In the genomic region with DNA sequence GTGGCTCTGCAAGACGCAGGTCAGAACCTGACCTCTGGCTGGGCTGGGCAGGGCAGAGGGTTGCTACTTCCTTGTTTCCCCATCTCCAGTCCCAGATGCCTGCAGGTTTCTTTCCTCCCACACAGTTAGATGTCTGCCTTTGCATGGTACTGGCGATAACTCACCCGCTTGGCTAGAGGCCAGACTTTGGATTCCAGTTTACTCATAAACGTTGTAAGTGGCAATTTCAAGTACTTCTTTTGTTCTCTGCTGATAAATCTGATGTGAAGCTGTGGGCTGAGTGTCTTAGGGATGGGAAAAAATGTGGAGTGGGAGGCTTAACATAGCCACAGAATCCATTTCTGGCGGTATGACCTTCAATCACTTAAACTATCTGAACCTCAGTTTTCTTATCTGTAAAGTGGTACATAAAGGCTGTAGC, we compare ENCODE assay signal across 1 cellular context.
TF ChIP-seq lines count a peak whose summit lies in the region.

No MANE protein-coding gene starts in this region.

TF ChIP-seq in HEK293, 187 proteins besides CTCF, POLR2A, EP300 and RAD21 (continued from another document and continues in another):
- TF ChIP-seq PRDM2 (tag by site-specific recombination; IDR thresholded peaks at IDR 0.05; ENCODE audit: borderline replicate concordance): no peak
- TF ChIP-seq TSHZ1 (tag by site-specific recombination; IDR thresholded peaks at IDR 0.05; ENCODE audit: borderline replicate concordance): 0 out of 2 replicates have a peak, but pooled peaks have one; percentile 39
- TF ChIP-seq, protein P1, sequence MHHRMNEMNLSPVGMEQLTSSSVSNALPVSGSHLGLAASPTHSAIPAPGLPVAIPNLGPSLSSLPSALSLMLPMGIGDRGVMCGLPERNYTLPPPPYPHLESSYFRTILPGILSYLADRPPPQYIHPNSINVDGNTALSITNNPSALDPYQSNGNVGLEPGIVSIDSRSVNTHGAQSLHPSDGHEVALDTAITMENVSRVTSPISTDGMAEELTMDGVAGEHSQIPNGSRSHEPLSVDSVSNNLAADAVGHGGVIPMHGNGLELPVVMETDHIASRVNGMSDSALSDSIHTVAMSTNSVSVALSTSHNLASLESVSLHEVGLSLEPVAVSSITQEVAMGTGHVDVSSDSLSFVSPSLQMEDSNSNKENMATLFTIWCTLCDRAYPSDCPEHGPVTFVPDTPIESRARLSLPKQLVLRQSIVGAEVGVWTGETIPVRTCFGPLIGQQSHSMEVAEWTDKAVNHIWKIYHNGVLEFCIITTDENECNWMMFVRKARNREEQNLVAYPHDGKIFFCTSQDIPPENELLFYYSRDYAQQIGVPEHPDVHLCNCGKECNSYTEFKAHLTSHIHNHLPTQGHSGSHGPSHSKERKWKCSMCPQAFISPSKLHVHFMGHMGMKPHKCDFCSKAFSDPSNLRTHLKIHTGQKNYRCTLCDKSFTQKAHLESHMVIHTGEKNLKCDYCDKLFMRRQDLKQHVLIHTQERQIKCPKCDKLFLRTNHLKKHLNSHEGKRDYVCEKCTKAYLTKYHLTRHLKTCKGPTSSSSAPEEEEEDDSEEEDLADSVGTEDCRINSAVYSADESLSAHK (tag by site-specific recombination; IDR thresholded peaks at IDR 0.05): peak; percentile 92
- peak; percentile 81 for TF ChIP-seq ZBTB44 (tag by site-specific recombination; IDR thresholded peaks at IDR 0.05)
- peak; percentile 91 for TF ChIP-seq OSR2 (tag by site-specific recombination; IDR thresholded peaks at IDR 0.05)
- TF ChIP-seq GLIS2 (tag by site-specific recombination; IDR thresholded peaks at IDR 0.05): no peak
- TF ChIP-seq ZNF624 (tag by site-specific recombination; IDR thresholded peaks at IDR 0.05): no peak
- TF ChIP-seq ZNF366 (tag by site-specific recombination; conservative IDR thresholded peaks at IDR 0.05): peak; percentile 48
- TF ChIP-seq HOXD13 (CRISPR knock-in tag; IDR thresholded peaks at IDR 0.05; ENCODE audit: borderline replicate concordance): peak; percentile 77; the same call in 1 of the 2 replicates
- TF ChIP-seq ZFP69B (tag by site-specific recombination; IDR thresholded peaks at IDR 0.05): no peak
- no peak for TF ChIP-seq ZNF658 (tag by site-specific recombination; IDR thresholded peaks at IDR 0.05)
- peak; percentile 79 for TF ChIP-seq GFI1B (tag by site-specific recombination; IDR thresholded peaks at IDR 0.05)
- TF ChIP-seq, protein P2, sequence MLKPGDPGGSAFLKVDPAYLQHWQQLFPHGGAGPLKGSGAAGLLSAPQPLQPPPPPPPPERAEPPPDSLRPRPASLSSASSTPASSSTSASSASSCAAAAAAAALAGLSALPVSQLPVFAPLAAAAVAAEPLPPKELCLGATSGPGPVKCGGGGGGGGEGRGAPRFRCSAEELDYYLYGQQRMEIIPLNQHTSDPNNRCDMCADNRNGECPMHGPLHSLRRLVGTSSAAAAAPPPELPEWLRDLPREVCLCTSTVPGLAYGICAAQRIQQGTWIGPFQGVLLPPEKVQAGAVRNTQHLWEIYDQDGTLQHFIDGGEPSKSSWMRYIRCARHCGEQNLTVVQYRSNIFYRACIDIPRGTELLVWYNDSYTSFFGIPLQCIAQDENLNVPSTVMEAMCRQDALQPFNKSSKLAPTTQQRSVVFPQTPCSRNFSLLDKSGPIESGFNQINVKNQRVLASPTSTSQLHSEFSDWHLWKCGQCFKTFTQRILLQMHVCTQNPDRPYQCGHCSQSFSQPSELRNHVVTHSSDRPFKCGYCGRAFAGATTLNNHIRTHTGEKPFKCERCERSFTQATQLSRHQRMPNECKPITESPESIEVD (tag by site-specific recombination; IDR thresholded peaks at IDR 0.05): peak; percentile 95
- TF ChIP-seq WT1 (tag by site-specific recombination; IDR thresholded peaks at IDR 0.05): peak; percentile 94
- TF ChIP-seq ZNF112 (tag by site-specific recombination; IDR thresholded peaks at IDR 0.05): no peak
- TF ChIP-seq TRIM28 (IDR thresholded peaks at IDR 0.05; ENCODE audit: borderline replicate concordance, low read length): no peak
- TF ChIP-seq ZNF530 (tag by site-specific recombination; IDR thresholded peaks at IDR 0.05; ENCODE audit: low read depth): no peak
- peak; percentile 75 for TF ChIP-seq IKZF3 (tag by site-specific recombination; IDR thresholded peaks at IDR 0.05)
- no peak for TF ChIP-seq ZNF76 (tag by site-specific recombination; IDR thresholded peaks at IDR 0.05; ENCODE audit: borderline replicate concordance, low read depth)
- peak; percentile 97 for TF ChIP-seq ZFHX2 (tag by site-specific recombination; conservative IDR thresholded peaks at IDR 0.05)
- no peak for TF ChIP-seq ZNF23 (tag by site-specific recombination; IDR thresholded peaks at IDR 0.05; ENCODE audit: borderline replicate concordance)
- no peak for TF ChIP-seq ZNF174 (tag by site-specific recombination; IDR thresholded peaks at IDR 0.05)
- no peak for TF ChIP-seq ZNF2 (tag by site-specific recombination; IDR thresholded peaks at IDR 0.05)
- TF ChIP-seq ZNF558 (tag by site-specific recombination; IDR thresholded peaks at IDR 0.05): no peak
- 0 out of 2 replicates have a peak, but pooled peaks have one; percentile 11 for TF ChIP-seq ZNF513 (tag by site-specific recombination; IDR thresholded peaks at IDR 0.05)
- no peak for TF ChIP-seq ZFP3 (tag by site-specific recombination; IDR thresholded peaks at IDR 0.05; ENCODE audit: low read depth)
- TF ChIP-seq ZNF311 (tag by site-specific recombination; IDR thresholded peaks at IDR 0.05; ENCODE audit: borderline replicate concordance): no peak
- TF ChIP-seq, protein P3, sequence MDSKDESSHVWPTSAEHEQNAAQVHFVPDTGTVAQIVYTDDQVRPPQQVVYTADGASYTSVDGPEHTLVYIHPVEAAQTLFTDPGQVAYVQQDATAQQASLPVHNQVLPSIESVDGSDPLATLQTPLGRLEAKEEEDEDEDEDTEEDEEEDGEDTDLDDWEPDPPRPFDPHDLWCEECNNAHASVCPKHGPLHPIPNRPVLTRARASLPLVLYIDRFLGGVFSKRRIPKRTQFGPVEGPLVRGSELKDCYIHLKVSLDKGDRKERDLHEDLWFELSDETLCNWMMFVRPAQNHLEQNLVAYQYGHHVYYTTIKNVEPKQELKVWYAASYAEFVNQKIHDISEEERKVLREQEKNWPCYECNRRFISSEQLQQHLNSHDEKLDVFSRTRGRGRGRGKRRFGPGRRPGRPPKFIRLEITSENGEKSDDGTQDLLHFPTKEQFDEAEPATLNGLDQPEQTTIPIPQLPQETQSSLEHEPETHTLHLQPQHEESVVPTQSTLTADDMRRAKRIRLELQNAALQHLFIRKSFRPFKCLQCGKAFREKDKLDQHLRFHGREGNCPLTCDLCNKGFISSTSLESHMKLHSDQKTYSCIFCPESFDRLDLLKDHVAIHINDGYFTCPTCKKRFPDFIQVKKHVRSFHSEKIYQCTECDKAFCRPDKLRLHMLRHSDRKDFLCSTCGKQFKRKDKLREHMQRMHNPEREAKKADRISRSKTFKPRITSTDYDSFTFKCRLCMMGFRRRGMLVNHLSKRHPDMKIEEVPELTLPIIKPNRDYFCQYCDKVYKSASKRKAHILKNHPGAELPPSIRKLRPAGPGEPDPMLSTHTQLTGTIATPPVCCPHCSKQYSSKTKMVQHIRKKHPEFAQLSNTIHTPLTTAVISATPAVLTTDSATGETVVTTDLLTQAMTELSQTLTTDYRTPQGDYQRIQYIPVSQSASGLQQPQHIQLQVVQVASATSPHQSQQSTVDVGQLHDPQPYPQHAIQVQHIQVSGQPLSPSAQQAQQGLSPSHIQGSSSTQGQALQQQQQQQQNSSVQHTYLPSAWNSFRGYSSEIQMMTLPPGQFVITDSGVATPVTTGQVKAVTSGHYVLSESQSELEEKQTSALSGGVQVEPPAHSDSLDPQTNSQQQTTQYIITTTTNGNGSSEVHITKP (tag by site-specific recombination; IDR thresholded peaks at IDR 0.05): peak; percentile 64
- peak; percentile 52; the same call in 1 of the 2 replicates for TF ChIP-seq ZNF629 (tag by site-specific recombination; IDR thresholded peaks at IDR 0.05)
- TF ChIP-seq HOXC10 (CRISPR knock-in tag; IDR thresholded peaks at IDR 0.05): no peak
- no peak for TF ChIP-seq ZFP37 (tag by site-specific recombination; IDR thresholded peaks at IDR 0.05)
